In genomic region chr16:3530371-3530914, GRCh38 we compare ENCODE assay signal across 25 cellular contexts. TPM values are rescaled to one million over a fixed set of nuclear protein-coding genes. Genes with fewer than 3 reads are reported as not detected.
DNase-seq lines count a peak whose midpoint lies in the region; ATAC-seq, FAIRE-seq and TF ChIP-seq lines count a peak whose summit lies in the region.
"Had no signal": no experiment of that assay in that cellular context is flagged by ENCODE, and none has a peak within 500 bp of the region (broad histone marks: within the 10 kb centered on the region; RNA-seq: fewer than 3 reads in every experiment).

No MANE protein-coding gene starts in this region.

- H3K79me2 ChIP-seq in K562 (ENCODE audit: control insufficient read depth, insufficient read depth, low read length) = no peaks in the 10 kb centered on the region

- in situ Hi-C loops in K562 (cut with MboI) = no loop called here

- H3K4me1 ChIP-seq in K562 (replicated peaks in 1 of 2; ENCODE audit: control insufficient read depth in 2 of 2, insufficient read depth in 2 of 2, low read length in 2 of 2) = no peaks in the 10 kb centered on the region

- ATAC-seq in K562 = no peak

- TF ChIP-seq POLR2A in K562 (conservative IDR thresholded peaks at IDR 0.05) = no peak

- BruUV-seq in K562 (replicated peaks; lab: Mats Ljungman, UMichigan) = no TSS peak

- TF ChIP-seq EP300 in K562 (IDR thresholded peaks at IDR 0.05; ENCODE audit: low read length) = no peak

- FAIRE-seq in K562 (lab: Jason Lieb, UNC) = peak; percentile 56
- FAIRE-seq: GM12891 had no signal

- no peak overlapping the region for H3K4me3 ChIP-seq in K562
- H3K4me3 ChIP-seq: GM23248 had no signal

- CTCF ChIA-PET in K562 (lab: Yijun Ruan, JAX; ENCODE audit: low intra/inter-chr PET ratio) = no interaction called here

- H3K27me3 ChIP-seq in K562 (ENCODE audit: control insufficient read depth in 2 of 2, insufficient read depth in 2 of 2, low read length in 2 of 2) = no peaks in the 10 kb centered on the region

- H3K9me3 ChIP-seq in K562 (replicated peaks; ENCODE audit: control insufficient read depth, insufficient read depth, low read depth, low read length) = no peaks in the 10 kb centered on the region

- H3K9ac ChIP-seq in K562 (ENCODE audit: insufficient read depth in 1 of 2, low read depth in 2 of 2, low read length in 2 of 2) = peak overlapping the region in 1 of 2 experiments; percentile 19; a peak in 1 of 4 replicates
- H3K9ac ChIP-seq: GM23248 had no signal

- no peak for TF ChIP-seq RAD21 in K562 (CRISPR knock-in tag; conservative IDR thresholded peaks at IDR 0.05 in 1 of 2, IDR thresholded peaks at IDR 0.05 in 1 of 2)

- H2AFZ ChIP-seq in K562 (ENCODE audit: low read depth, low read length) = no peak overlapping the region
- H2AFZ ChIP-seq: GM23248 had no signal

- no peaks in the 10 kb centered on the region for H4K20me1 ChIP-seq in K562 (replicated peaks; ENCODE audit: control insufficient read depth, insufficient read depth, low read length)

- WGBS in K562 (ENCODE audit: insufficient coverage, low coverage, missing lambda C conversion rate) = 71% methylated on average over 10 of the region's 12 CpGs

- intact Hi-C loops in K562 (cut with micrococcal nuclease) = no loop called here

- DNase-seq in activated effector memory CD4-positive, alpha-beta T cell treated with anti-CD3 and anti-CD28 coated beads, Interleukin-2, amount 50 U/mL, for 16 hours = peak; percentile 53
- no peak for DNase-seq in activated effector memory CD4-positive, alpha-beta T cell treated with Interleukin-2 at 50 U/mL for 16 hours
- DNase-seq in HT-29 (ENCODE audit: low spot score) (peak; percentile 32), K562 (ENCODE audit: extremely low read depth in 1 of 4, low spot score in 3 of 4) (no peak), mesenteric fat pad (ENCODE audit: low spot score) (peak; percentile 85), NCI-H510A (lab: John Stamatoyannopoulos, UW) (no peak), caudate nucleus (lab: John Stamatoyannopoulos, UW) (no peak), GM10266 (ENCODE audit: extremely low spot score) (no peak)
- DNase-seq: CD4-positive, alpha-beta T cell; DMS53; EL; GM23248; HCEC 1CT; Kasumi-1; NCI-H1105; NCI-H2081; NCI-H2171 treated with DMSO at 0.1 percent for 48 hours; NCI-H446 treated with DMSO at 0.1 percent for 48 hours; NCI-H748 treated with DMSO at 0.1 percent for 48 hours; NK-92 treated with Interleukin-12 subunit alpha and Interleukin-12 subunit beta, amount 100 ng/mL, for 24 hours; SHP77 treated with DMSO at 0.1 percent for 48 hours had no signal

- peaks cover 3% of the 10 kb centered on the region for H3K9me1 ChIP-seq in K562 (ENCODE audit: control insufficient read depth, insufficient read depth, low read length)

- H3K27ac ChIP-seq in K562 (ENCODE audit: extremely low read depth, low read depth, low read length) (no peak overlapping the region), caudate nucleus (ENCODE audit: low read depth, low read length) (no peak overlapping the region)
- H3K27ac ChIP-seq: GM23248 had no signal

- POLR2A ChIA-PET in K562 (lab: Yijun Ruan, JAX) = interaction anchor here (0.5 kb wide), 1 partner anchor 247 kb away, joined by 3 read pairs; the partner anchor contains the start of gene ZNF263

- no peak overlapping the region for H3K4me2 ChIP-seq in K562 (ENCODE audit: insufficient read depth, low read length)

- H3K36me3 ChIP-seq in K562 (ENCODE audit: control insufficient read depth, insufficient read depth, low read length) = no peaks in the 10 kb centered on the region

- TF ChIP-seq CTCF in K562 (IDR thresholded peaks at IDR 0.05 in 2 of 3, conservative IDR thresholded peaks at IDR 0.05 in 1 of 3; ENCODE audit: insufficient read depth in 2 of 3, low read depth in 1 of 3, low read length in 3 of 3) = no peak
- TF ChIP-seq CTCF in GM10266 (IDR thresholded peaks at IDR 0.05; ENCODE audit: control insufficient read depth, insufficient read depth, low read depth, missing control alignments) = no peak

TF ChIP-seq in K562, 482 proteins besides CTCF, POLR2A, EP300 and RAD21 (continues in another document):
- TF ChIP-seq ZNF639 (CRISPR knock-in tag; conservative IDR thresholded peaks at IDR 0.05 in 1 of 2, IDR thresholded peaks at IDR 0.05 in 1 of 2) = no peak
- no peak for TF ChIP-seq PURB (CRISPR knock-in tag; IDR thresholded peaks at IDR 0.05; ENCODE audit: low read depth)

RNA-seq across cellular contexts. Expression of gene CLUAP1, which starts 29.6 kb away (rescaled TPM):
- 1.1 and 2.1 TPM in 2 replicates for total RNA-seq in HT-29 (2014; rRNA removed; shearing (Covaris generic))
- 4.7 and 8.8 TPM in 2 replicates for total RNA-seq in K562 (2011; cell fraction: chromatin; rRNA removed; ENCODE audit: low replicate concordance)
- total RNA-seq in K562 (2011; cell fraction: nucleolus; rRNA removed) = 2.0 and 3.0 TPM in 2 replicates
- total RNA-seq in K562 (2011; cell fraction: nucleoplasm; rRNA removed) = 3.7 and 4.2 TPM in 2 replicates
- total RNA-seq in K562 (2014; rRNA removed) (4.8 and 6.8 TPM in 2 replicates), K562 (2014; rRNA removed; fragmentation: Illumina TruSeq; extraction: Trizol) (10.8 and 11.0 TPM in 2 replicates), K562 (2015; rRNA removed; fragmentation: Illumina TruSeq; extraction: Trizol) (6.9 TPM in 2 replicates), K562 (2021) (6.2 and 6.7 TPM in 2 replicates), mesenteric fat pad (20.0 TPM)
- polyA plus RNA-seq in K562 (2011; rRNA removed) (2.2 and 7.8 TPM in 2 replicates), K562 (2014; fragmentation: Illumina TruSeq; extraction: Trizol) (5.9 and 8.3 TPM in 2 replicates), K562 (2014; fragmentation: Nextera tagmentation; extraction: Ambion mirVana) (10 to 100 TPM; 11.1 to 17.6 TPM), K562 (2014; rRNA removed) (4.9 and 6.6 TPM in 2 replicates)
- 1.1 and 1.7 TPM in 2 replicates for polyA plus RNA-seq in K562 (2011; cell fraction: cytosol; rRNA removed)
- polyA plus RNA-seq in K562 (2011; cell fraction: nucleus; rRNA removed) = 3.2 and 3.3 TPM in 2 replicates
- polyA plus RNA-seq in K562 (2012) = 5.3 and 6.6 TPM in 2 replicates
- 9.2 and 14.1 TPM in 2 replicates for polyA minus RNA-seq in K562 (2011; rRNA and poly(A)+ RNA removed)
- polyA minus RNA-seq in K562 (2011; cell fraction: cytosol; rRNA and poly(A)+ RNA removed) = 2.0 and 6.1 TPM in 2 replicates
- 3.0 and 3.2 TPM in 2 replicates for polyA minus RNA-seq in K562 (2011; cell fraction: nucleus; rRNA and poly(A)+ RNA removed)

RNA-seq across cellular contexts. Expression of gene C16orf90, which starts 35.2 kb away (rescaled TPM):
- not detected in 2 replicates for total RNA-seq in HT-29 (2014; rRNA removed; shearing (Covaris generic))
- not detected in 2 replicates for total RNA-seq in K562 (2011; cell fraction: chromatin; rRNA removed; ENCODE audit: low replicate concordance)
- total RNA-seq in K562 (2011; cell fraction: nucleolus; rRNA removed) = not detected in 2 replicates
- not detected in 2 replicates for total RNA-seq in K562 (2011; cell fraction: nucleoplasm; rRNA removed)
- total RNA-seq in K562 (2014; rRNA removed) (not detected in 2 replicates), K562 (2014; rRNA removed; fragmentation: Illumina TruSeq; extraction: Trizol) (not detected in 2 replicates), K562 (2015; rRNA removed; fragmentation: Illumina TruSeq; extraction: Trizol) (not detected in 2 replicates), K562 (2021) (not detected in 2 replicates), mesenteric fat pad (not detected)
- polyA plus RNA-seq in K562 (2011; rRNA removed) (not detected in 2 replicates), K562 (2014; fragmentation: Illumina TruSeq; extraction: Trizol) (not detected in 2 replicates), K562 (2014; fragmentation: Nextera tagmentation; extraction: Ambion mirVana) (not detected), K562 (2014; rRNA removed) (not detected in 2 replicates)
- polyA plus RNA-seq in K562 (2011; cell fraction: cytosol; rRNA removed) = not detected in 2 replicates
- not detected in 2 replicates for polyA plus RNA-seq in K562 (2011; cell fraction: nucleus; rRNA removed)
- polyA plus RNA-seq in K562 (2012) = not detected in 2 replicates
- polyA minus RNA-seq in K562 (2011; rRNA and poly(A)+ RNA removed) = not detected in 2 replicates
- polyA minus RNA-seq in K562 (2011; cell fraction: cytosol; rRNA and poly(A)+ RNA removed) = not detected in 2 replicates
- polyA minus RNA-seq in K562 (2011; cell fraction: nucleus; rRNA and poly(A)+ RNA removed) = not detected in 2 replicates
- total RNA-seq: CD4-positive, alpha-beta T cell; GM23248; RPMI7951 had no signal
- polyA plus RNA-seq: BJ, GM23248, IgD-negative memory B cell had no signal

RNA-seq across cellular contexts. Expression of gene NLRC3, which starts 46.8 kb away (rescaled TPM):
- total RNA-seq in HT-29 (2014; rRNA removed; shearing (Covaris generic)) = not detected in 2 replicates
- total RNA-seq in K562 (2011; cell fraction: chromatin; rRNA removed; ENCODE audit: low replicate concordance) = 0.07 TPM in 1 of 2 replicates, not detected in the other
- total RNA-seq in K562 (2011; cell fraction: nucleolus; rRNA removed) = under 0.01 TPM in 1 of 2 replicates, not detected in the other
- not detected in 2 replicates for total RNA-seq in K562 (2011; cell fraction: nucleoplasm; rRNA removed)
- not detected in 2 replicates for total RNA-seq in K562 (2014; rRNA removed)
- total RNA-seq in K562 (2014; rRNA removed; fragmentation: Illumina TruSeq; extraction: Trizol) = not detected in 2 replicates
- not detected in 2 replicates for total RNA-seq in K562 (2015; rRNA removed; fragmentation: Illumina TruSeq; extraction: Trizol)
- 0.13 and 0.22 TPM in 2 replicates for total RNA-seq in K562 (2021)
- 0.03 TPM in 1 of 2 replicates, not detected in the other for polyA plus RNA-seq in K562 (2011; rRNA removed)
- polyA plus RNA-seq in K562 (2011; cell fraction: cytosol; rRNA removed) = 0.03 TPM in 1 of 2 replicates, not detected in the other
- polyA plus RNA-seq in K562 (2011; cell fraction: nucleus; rRNA removed) = 0.09 TPM in 1 of 2 replicates, not detected in the other
- 0.08 and 0.10 TPM in 2 replicates for polyA plus RNA-seq in K562 (2012)
- polyA plus RNA-seq in K562 (2014; fragmentation: Illumina TruSeq; extraction: Trizol) = not detected in 2 replicates
- under 1 TPM; 0.03 to 0.04 TPM for polyA plus RNA-seq in K562 (2014; fragmentation: Nextera tagmentation; extraction: Ambion mirVana)
- polyA plus RNA-seq in K562 (2014; rRNA removed) = 0.03 TPM in 1 of 2 replicates, not detected in the other
- polyA minus RNA-seq in K562 (2011; rRNA and poly(A)+ RNA removed) = not detected in 2 replicates
- not detected in 2 replicates for polyA minus RNA-seq in K562 (2011; cell fraction: cytosol; rRNA and poly(A)+ RNA removed)
- under 0.01 TPM in 2 replicates for polyA minus RNA-seq in K562 (2011; cell fraction: nucleus; rRNA and poly(A)+ RNA removed)
- total RNA-seq in mesenteric fat pad = 1.2 TPM
- total RNA-seq: GM23248 had no signal
- polyA plus RNA-seq: BJ had no signal

Comparison
In these comparisons a context has a peak if more than half of its experiments do, and no peak if none do; other contexts are left out.
1. DNase-seq: peak in activated effector memory CD4-positive, alpha-beta T cell treated with anti-CD3 and anti-CD28 coated beads, Interleukin-2, amount 50 U/mL, for 16 hours (single experiment), HT-29 (single experiment) and mesenteric fat pad (single experiment); none in activated effector memory CD4-positive, alpha-beta T cell treated with Interleukin-2 at 50 U/mL for 16 hours (single experiment), K562 (0 of 4), NCI-H510A (single experiment), caudate nucleus (0 of 61) and GM10266 (single experiment).